ENCODE assay signal across 1 cellular context in the genomic region with DNA sequence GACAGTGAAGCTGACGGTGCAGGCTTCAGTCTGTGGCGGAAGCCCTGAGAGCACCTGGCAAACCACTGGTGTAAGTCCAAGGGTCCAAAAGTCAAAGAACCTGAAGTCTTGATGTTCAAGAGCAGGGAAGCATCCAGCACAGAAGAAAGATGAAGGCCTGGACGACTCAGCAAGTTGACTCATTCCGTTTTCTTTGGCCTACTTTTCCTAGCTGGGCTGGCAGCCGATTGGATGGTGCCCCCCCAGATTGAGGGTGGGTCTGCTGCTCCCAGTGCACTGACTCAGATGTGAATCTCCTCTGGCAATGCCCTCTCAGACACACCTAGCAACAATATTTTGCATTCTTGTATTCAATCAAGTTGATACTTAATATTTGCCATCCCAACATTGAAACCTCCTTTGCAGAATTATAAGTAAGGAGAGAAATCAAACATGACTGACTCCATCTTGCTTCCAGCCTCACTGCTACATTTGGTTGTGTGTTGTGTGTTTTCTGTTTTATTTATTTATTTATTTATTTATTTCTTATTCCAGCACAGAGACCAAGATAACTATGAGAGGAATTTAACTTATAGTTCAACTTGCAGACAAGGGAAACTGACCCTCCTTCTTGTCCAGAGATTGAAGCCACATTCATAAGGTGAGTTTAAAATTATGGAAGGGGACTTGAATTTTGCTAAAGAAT.
TF ChIP-seq lines count a peak whose summit lies in the region.

No MANE protein-coding gene starts in this region.

TF ChIP-seq in HCT116, 20 proteins besides CTCF, POLR2A, EP300 and RAD21 (continued from another document):
- TF ChIP-seq, protein P1, sequence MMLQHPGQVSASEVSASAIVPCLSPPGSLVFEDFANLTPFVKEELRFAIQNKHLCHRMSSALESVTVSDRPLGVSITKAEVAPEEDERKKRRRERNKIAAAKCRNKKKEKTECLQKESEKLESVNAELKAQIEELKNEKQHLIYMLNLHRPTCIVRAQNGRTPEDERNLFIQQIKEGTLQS (IDR thresholded peaks at IDR 0.05): no peak
- TF ChIP-seq JUND (IDR thresholded peaks at IDR 0.05): 0 out of 2 replicates have a peak, but pooled peaks have one; percentile 10
TF ChIP-seq in HCT116: peak in this region for 3.
